Comparison of ENCODE assay signal across 17 cellular contexts in genomic region chrX:8084023-8084422, GRCh38.
DNase-seq lines count a peak whose midpoint lies in the region; ATAC-seq and TF ChIP-seq lines count a peak whose summit lies in the region.
"Had no signal": no experiment of that assay in that cellular context is flagged by ENCODE, and none has a peak within 500 bp of the region (broad histone marks: within the 10 kb centered on the region; RNA-seq: fewer than 3 reads in every experiment).

No MANE protein-coding gene starts in this region.

- DNase-seq in NCI-H146 (lab: John Stamatoyannopoulos, UW) (peak; percentile 88), amniotic epithelial cell (ENCODE audit: low read depth) (peak; percentile 91), inferior parietal cortex (ENCODE audit: extremely low spot score) (peak; percentile 22), osteocyte (ENCODE audit: extremely low spot score, unreplicated experiment) (no peak), mesenteric fat pad (ENCODE audit: low spot score) (no peak), Right ventricle myocardium superior (no peak)
- DNase-seq in activated CD4-positive, alpha-beta T cell treated with anti-CD3 and anti-CD28 coated beads for 36 hours = no peak
- DNase-seq: activated naive CD8-positive, alpha-beta T cell treated with anti-CD3 and anti-CD28 coated beads, Interleukin-2, amount 10 ng/mL, durations not matched to agents 7 days and 5 days; midbrain; NCI-H2029; ovary; stimulated activated CD4-positive, alpha-beta T cell treated with anti-CD3 and anti-CD28 coated beads, Interleukin-12 subunit alpha, Interleukin-12 subunit beta, amount 100 ng/mL, for 4 hours had no signal

- POLR2A ChIA-PET in activated CD4-positive, alpha-beta T cell treated with anti-CD3 and anti-CD28 coated beads for 36 hours (lab: Charles Lee) = no interaction called here

- H3K36me3 ChIP-seq in ACC112 (ENCODE audit: insufficient read depth, low read length) = no peaks in the 10 kb centered on the region
- H3K36me3 ChIP-seq: ovary had no signal

- no peak overlapping the region for H3K4me3 Mint-ChIP-seq in osteocyte (ENCODE audit: unreplicated experiment)
- H3K4me3 Mint-ChIP-seq in activated CD4-positive, alpha-beta T cell treated with anti-CD3 and anti-CD28 coated beads for 36 hours = no peak overlapping the region
- H3K4me3 Mint-ChIP-seq: activated naive CD8-positive, alpha-beta T cell treated with anti-CD3 and anti-CD28 coated beads, Interleukin-2, amount 10 ng/mL, durations not matched to agents 7 days and 5 days; dendritic cell treated with granulocyte-macrophage colony-stimulating factor and Interleukin-4, amounts not matched to agents 40 ng/mL and 50 ng/mL, for 4 days had no signal

- no peak overlapping the region for H3K27ac ChIP-seq in ACC112 (ENCODE audit: low read depth, low read length)
- H3K27ac ChIP-seq: KMS-11, ovary, VCaP had no signal

- intact Hi-C loops in activated CD4-positive, alpha-beta T cell treated with anti-CD3 and anti-CD28 coated beads for 36 hours (cut with DNase I, micrococcal nuclease) = no loop called here
- intact Hi-C loops in Right ventricle myocardium superior (cut with DNase I) = no loop called here

- peaks cover 5% of the 10 kb centered on the region for H3K4me1 Mint-ChIP-seq in osteocyte (ENCODE audit: unreplicated experiment)
- H3K4me1 Mint-ChIP-seq in activated CD4-positive, alpha-beta T cell treated with anti-CD3 and anti-CD28 coated beads for 36 hours = no peaks in the 10 kb centered on the region
- H3K4me1 Mint-ChIP-seq: activated naive CD8-positive, alpha-beta T cell treated with anti-CD3 and anti-CD28 coated beads, Interleukin-2, amount 10 ng/mL, durations not matched to agents 7 days and 5 days had no signal

- H3K9me3 Mint-ChIP-seq in osteocyte (ENCODE audit: unreplicated experiment) = peaks cover 7% of the 10 kb centered on the region
- no peaks in the 10 kb centered on the region for H3K9me3 Mint-ChIP-seq in activated CD4-positive, alpha-beta T cell treated with anti-CD3 and anti-CD28 coated beads for 36 hours (ENCODE audit: low read depth)
- H3K9me3 Mint-ChIP-seq: activated naive CD8-positive, alpha-beta T cell treated with anti-CD3 and anti-CD28 coated beads, Interleukin-2, amount 10 ng/mL, durations not matched to agents 7 days and 5 days; dendritic cell treated with granulocyte-macrophage colony-stimulating factor and Interleukin-4, amounts not matched to agents 40 ng/mL and 50 ng/mL, for 4 days had no signal

- no peak for ATAC-seq in activated CD4-positive, alpha-beta T cell treated with anti-CD3 and anti-CD28 coated beads for 36 hours
- no peak for ATAC-seq in Right ventricle myocardium superior (ENCODE audit: poor library complexity)
- ATAC-seq: HCT116 had no signal

- no peaks in the 10 kb centered on the region for H3K27me3 Mint-ChIP-seq in osteocyte (ENCODE audit: unreplicated experiment)
- H3K27me3 Mint-ChIP-seq in activated CD4-positive, alpha-beta T cell treated with anti-CD3 and anti-CD28 coated beads for 36 hours = no peaks in the 10 kb centered on the region
- H3K27me3 Mint-ChIP-seq: activated naive CD8-positive, alpha-beta T cell treated with anti-CD3 and anti-CD28 coated beads, Interleukin-2, amount 10 ng/mL, durations not matched to agents 7 days and 5 days; dendritic cell treated with granulocyte-macrophage colony-stimulating factor and Interleukin-4, amounts not matched to agents 40 ng/mL and 50 ng/mL, for 4 days had no signal

- peak overlapping the region; percentile 43; the same call in 1 of the 2 replicates for H3K4me3 ChIP-seq in ACC112 (ENCODE audit: low read depth, low read length)
- H3K4me3 ChIP-seq: ovary had no signal

- TF ChIP-seq CTCF in osteocyte (IDR thresholded peaks at IDR 0.05) = no peak

- H3K79me2 ChIP-seq in ACC112 (ENCODE audit: control insufficient read depth, insufficient read depth, low read length, unreplicated experiment) = no peaks in the 10 kb centered on the region

- H3K36me3 Mint-ChIP-seq in osteocyte (ENCODE audit: unreplicated experiment) = no peaks in the 10 kb centered on the region
- no peaks in the 10 kb centered on the region for H3K36me3 Mint-ChIP-seq in activated CD4-positive, alpha-beta T cell treated with anti-CD3 and anti-CD28 coated beads for 36 hours (ENCODE audit: low read depth)
- H3K36me3 Mint-ChIP-seq: activated naive CD8-positive, alpha-beta T cell treated with anti-CD3 and anti-CD28 coated beads, Interleukin-2, amount 10 ng/mL, durations not matched to agents 7 days and 5 days had no signal

- no peak overlapping the region for H2AFZ ChIP-seq in ACC112 (ENCODE audit: low read length, unreplicated experiment)

- CTCF ChIA-PET in activated CD4-positive, alpha-beta T cell treated with anti-CD3 and anti-CD28 coated beads for 36 hours (lab: Charles Lee) = no interaction called here

- peaks cover 13% of the 10 kb centered on the region for H3K4me1 ChIP-seq in ACC112 (ENCODE audit: control insufficient read depth, insufficient read depth, low read length, unreplicated experiment)

- no peak overlapping the region for H3K27ac Mint-ChIP-seq in osteocyte (ENCODE audit: unreplicated experiment)
- no peak overlapping the region for H3K27ac Mint-ChIP-seq in activated CD4-positive, alpha-beta T cell treated with anti-CD3 and anti-CD28 coated beads for 36 hours
- H3K27ac Mint-ChIP-seq: activated naive CD8-positive, alpha-beta T cell treated with anti-CD3 and anti-CD28 coated beads, Interleukin-2, amount 10 ng/mL, durations not matched to agents 7 days and 5 days; dendritic cell treated with granulocyte-macrophage colony-stimulating factor and Interleukin-4, amounts not matched to agents 40 ng/mL and 50 ng/mL, for 4 days had no signal

- no peaks in the 10 kb centered on the region for H3K27me3 ChIP-seq in ACC112 (ENCODE audit: insufficient read depth, low read length)
- H3K27me3 ChIP-seq: ovary had no signal

Comparison
In these comparisons a context has a peak if more than half of its experiments do, and no peak if none do; other contexts are left out.
1. DNase-seq: peak in NCI-H146 (single experiment), amniotic epithelial cell (single experiment) and inferior parietal cortex (single experiment); none in osteocyte (single experiment), mesenteric fat pad (single experiment), activated CD4-positive, alpha-beta T cell treated with anti-CD3 and anti-CD28 coated beads for 36 hours (single experiment) and Right ventricle myocardium superior (single experiment).